Comparison of ENCODE assay signal across 8 cellular contexts in the genomic region with DNA sequence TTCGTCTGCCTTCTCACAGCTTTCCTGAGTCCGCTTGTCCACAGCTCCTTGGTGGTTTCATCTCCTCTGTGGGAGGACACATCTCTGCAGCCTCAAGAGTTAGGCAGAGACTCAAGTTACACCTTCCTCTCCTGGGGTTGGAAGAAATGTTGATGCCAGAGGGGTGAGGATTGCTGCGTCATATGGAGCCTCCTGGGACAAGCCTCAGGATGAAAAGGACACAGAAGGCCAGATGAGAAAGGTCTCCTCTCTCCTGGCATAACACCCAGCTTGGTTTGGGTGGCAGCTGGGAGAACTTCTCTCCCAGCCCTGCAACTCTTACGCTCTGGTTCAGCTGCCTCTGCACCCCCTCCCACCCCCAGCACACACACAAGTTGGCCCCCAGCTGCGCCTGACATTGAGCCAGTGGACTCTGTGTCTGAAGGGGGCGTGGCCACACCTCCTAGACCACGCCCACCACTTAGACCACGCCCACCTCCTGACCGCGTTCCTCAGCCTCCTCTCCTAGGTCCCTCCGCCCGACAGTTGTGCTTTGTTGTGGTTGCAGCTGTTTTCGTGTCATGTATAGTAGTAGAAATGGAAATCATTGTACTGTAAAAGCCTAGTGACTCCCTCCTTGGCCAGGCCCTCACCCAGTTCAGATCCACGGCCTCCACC. TPM values are rescaled to one million over a fixed set of nuclear protein-coding genes. Genes with fewer than 3 reads are reported as not detected.
DNase-seq lines count a peak whose midpoint lies in the region; ATAC-seq and TF ChIP-seq lines count a peak whose summit lies in the region.

No MANE protein-coding gene starts in this region.

- TF ChIP-seq POLR2A in vagina (IDR thresholded peaks at IDR 0.05): no peak

- no peaks in the 10 kb centered on the region for H3K36me3 ChIP-seq in vagina

- H3K9me3 Mint-ChIP-seq in activated CD4-positive, alpha-beta T cell treated with anti-CD3 and anti-CD28 coated beads for 36 hours (ENCODE audit: low read depth): no peaks in the 10 kb centered on the region

- no peak overlapping the region for H3K4me3 ChIP-seq in vagina

- H3K4me3 Mint-ChIP-seq in activated CD4-positive, alpha-beta T cell treated with anti-CD3 and anti-CD28 coated beads for 36 hours: no peak overlapping the region

- peaks cover 12% of the 10 kb centered on the region for H3K4me1 Mint-ChIP-seq in activated CD4-positive, alpha-beta T cell treated with anti-CD3 and anti-CD28 coated beads for 36 hours

- H3K36me3 Mint-ChIP-seq in activated CD4-positive, alpha-beta T cell treated with anti-CD3 and anti-CD28 coated beads for 36 hours (ENCODE audit: low read depth): no peaks in the 10 kb centered on the region

- H3K27me3 ChIP-seq in vagina: no peaks in the 10 kb centered on the region

- CTCF ChIA-PET in activated CD4-positive, alpha-beta T cell treated with anti-CD3 and anti-CD28 coated beads for 36 hours (lab: Charles Lee): interaction anchor here (0.7 to 1.3 kb wide), 7 partner anchors 8 to 513 kb away, joined by 3 to 5 read pairs (median 3); a partner anchor contains a TSS

- POLR2A ChIA-PET in activated CD4-positive, alpha-beta T cell treated with anti-CD3 and anti-CD28 coated beads for 36 hours (lab: Charles Lee): interaction anchor here (0.8 kb wide), 1 partner anchor 662 kb away, joined by 3 read pairs; no protein-coding TSS in a partner anchor

- intact Hi-C loops in activated CD4-positive, alpha-beta T cell treated with anti-CD3 and anti-CD28 coated beads for 36 hours (cut with DNase I, micrococcal nuclease): loop anchor here in 1 of 2 experiments (1.0 to 5.0 kb wide), 2 partner anchors 12 to 250 kb away; a partner anchor contains a TSS
- intact Hi-C loops in vagina (cut with DNase I): no loop called here

- H3K9me3 ChIP-seq in vagina: no peaks in the 10 kb centered on the region

- peak; percentile 28 for DNase-seq in A172 (ENCODE audit: low spot score)
- DNase-seq in HT-29 (ENCODE audit: low spot score): peak; percentile 62
- peak; percentile 92 for DNase-seq in activated CD4-positive, alpha-beta T cell treated with anti-CD3 and anti-CD28 coated beads for 36 hours
- peak; percentile 72 for DNase-seq in effector CD4-positive, alpha-beta T cell
- peak; percentile 70 to 82 for DNase-seq in stimulated activated CD4-positive, alpha-beta T cell treated with anti-CD3 and anti-CD28 coated beads, Interleukin-4, amount 100 ng/mL, for 48 hours (ENCODE audit: low read depth in 2 of 2)
- no peak for DNase-seq in occipital lobe (lab: John Stamatoyannopoulos, UW)
- DNase-seq in vagina (ENCODE audit: extremely low spot score in 2 of 2): no peak
- no peak for DNase-seq in NCI-H2107 treated with DMSO at 0.1 percent for 48 hours (lab: John Stamatoyannopoulos, UW; ENCODE audit: unreplicated experiment)

- H3K4me1 ChIP-seq in vagina: no peaks in the 10 kb centered on the region

- no peaks in the 10 kb centered on the region for H3K27me3 Mint-ChIP-seq in activated CD4-positive, alpha-beta T cell treated with anti-CD3 and anti-CD28 coated beads for 36 hours

- no peak overlapping the region for H3K27ac ChIP-seq in vagina

- no peak for TF ChIP-seq CTCF in vagina (IDR thresholded peaks at IDR 0.05)

- peak overlapping the region; percentile 20 for H3K27ac Mint-ChIP-seq in activated CD4-positive, alpha-beta T cell treated with anti-CD3 and anti-CD28 coated beads for 36 hours

- peak; percentile 98 for ATAC-seq in activated CD4-positive, alpha-beta T cell treated with anti-CD3 and anti-CD28 coated beads for 36 hours

RNA-seq across cellular contexts. Expression of a gene that starts 11.7 kb away (rescaled TPM):
- total RNA-seq in A172 (2014; rRNA removed; shearing (Covaris generic)): 0.50 and 0.59 TPM in 2 replicates
- total RNA-seq in HT-29 (2014; rRNA removed; shearing (Covaris generic)): 0.05 TPM in 1 of 2 replicates, not detected in the other
- under 1 TPM; 0.09 TPM for total RNA-seq in activated CD4-positive, alpha-beta T cell treated with anti-CD3 and anti-CD28 coated beads for 36 hours
- total RNA-seq in occipital lobe (1.1 TPM), vagina (2.0 TPM)

Comparison
In these comparisons a context has a peak if more than half of its experiments do, and no peak if none do; other contexts are left out.
1. DNase-seq: peak in A172 (single experiment), HT-29 (single experiment), activated CD4-positive, alpha-beta T cell treated with anti-CD3 and anti-CD28 coated beads for 36 hours (single experiment), effector CD4-positive, alpha-beta T cell (single experiment) and stimulated activated CD4-positive, alpha-beta T cell treated with anti-CD3 and anti-CD28 coated beads, Interleukin-4, amount 100 ng/mL, for 48 hours (2 of 2); none in occipital lobe (single experiment), vagina (0 of 2) and NCI-H2107 treated with DMSO at 0.1 percent for 48 hours (single experiment).